Comparison of ENCODE assay signal across 23 cellular contexts in genomic region chr1:37284053-37284452, GRCh38.
"Had no signal": no experiment of that assay in that cellular context is flagged by ENCODE, and none has a peak within 500 bp of the region (broad histone marks: within the 10 kb centered on the region; RNA-seq: fewer than 3 reads in every experiment).

No MANE protein-coding gene starts in this region.

- H3K27me3 ChIP-seq: colonic mucosa, foreskin keratinocyte had no signal

- H3K36me3 ChIP-seq: colonic mucosa, esophagus muscularis mucosa, esophagus squamous epithelium, gastrocnemius medialis, gastroesophageal sphincter, heart left ventricle had no signal

- H3K4me1 ChIP-seq: colonic mucosa, esophagus muscularis mucosa, esophagus squamous epithelium, foreskin keratinocyte, gastrocnemius medialis, gastroesophageal sphincter, heart left ventricle had no signal

- ATAC-seq: effector memory CD8-positive, alpha-beta T cell; esophagus mucosa; foreskin keratinocyte; gastrocnemius medialis; gastroesophageal sphincter; heart left ventricle had no signal

- H3K4me3 ChIP-seq: colonic mucosa, coronary artery, dorsolateral prefrontal cortex, esophagus muscularis mucosa, esophagus squamous epithelium, gastrocnemius medialis, gastroesophageal sphincter, heart left ventricle had no signal

- H3K27ac ChIP-seq: colonic mucosa, coronary artery, epithelial cell of prostate, esophagus muscularis mucosa, esophagus squamous epithelium, foreskin keratinocyte, gastrocnemius medialis, gastroesophageal sphincter, heart left ventricle had no signal

- DNase-seq: colonic mucosa; cortex of kidney; dermis blood vessel endothelial cell; effector CD4-positive, alpha-beta T cell; effector CD8-positive, alpha-beta T cell; effector memory CD4-positive, alpha-beta T cell; effector memory CD8-positive, alpha-beta T cell; endodermal cell; erythroblast; esophagus squamous epithelium; foreskin fibroblast; foreskin keratinocyte; foreskin melanocyte; gastrocnemius medialis; glutamatergic neuron; head of caudate nucleus; heart left ventricle had no signal

- H3K9me3 ChIP-seq: colonic mucosa, gastrocnemius medialis had no signal
